Comparison of ENCODE assay signal across 23 cellular contexts in genomic region chr2:119009110-119009509, GRCh38.
"Had no signal": no experiment of that assay in that cellular context is flagged by ENCODE, and none has a peak within 500 bp of the region (broad histone marks: within the 10 kb centered on the region; RNA-seq: fewer than 3 reads in every experiment).

No MANE protein-coding gene starts in this region.

- H3K9me3 ChIP-seq: ovary, right atrium auricular region, right lobe of liver, testis, thyroid gland, transverse colon, upper lobe of right lung had no signal

- H3K4me3 ChIP-seq: hepatocyte, left ventricle myocardium inferior, lung, neural progenitor cell, ovary, right atrium auricular region, right lobe of liver, smooth muscle cell, stomach, testis, thyroid gland, transverse colon, upper lobe of right lung had no signal

- H3K36me3 ChIP-seq: left ventricle myocardium inferior, neural progenitor cell, ovary, right atrium auricular region, right lobe of liver, stomach, thyroid gland, transverse colon, upper lobe of right lung had no signal

- DNase-seq: left ventricle myocardium inferior; mesendoderm; naive B cell; natural killer cell; nephron progenitor cell; ovary; stimulated activated CD4-positive, alpha-beta T cell treated with anti-CD3 and anti-CD28 coated beads, Interleukin-2, amount 100 ng/mL, for 24 hours; stimulated activated CD4-positive, alpha-beta T cell treated with anti-CD3 and anti-CD28 coated beads, Interleukin-4, amount 100 ng/mL, for 1 hour; stimulated activated naive B cell treated with anti-CD40 and anti-IgM and Interleukin-4, amounts not matched to agents 10 μg/mL and 1 μg/mL and 100 μg/mL, for 72 hours; stimulated activated naive CD8-positive, alpha-beta T cell treated with anti-CD3 and anti-CD28 coated beads, Interleukin-15, Interleukin-2, amounts not matched to agents 100 U/mL and 50 U/mL, for 24 hours; stomach; testis; thyroid gland; transverse colon; upper lobe of right lung had no signal

- H3K9me3 Mint-ChIP-seq: mesothelial cell of epicardium, natural killer cell had no signal

- H3K4me3 Mint-ChIP-seq: mesothelial cell of epicardium; natural killer cell; nephron progenitor cell; stimulated activated naive B cell treated with anti-CD40 and anti-IgM and Interleukin-4, amounts not matched to agents 10 μg/mL and 1 μg/mL and 100 μg/mL, for 72 hours had no signal

- H3K4me1 ChIP-seq: left ventricle myocardium inferior, neural progenitor cell, right atrium auricular region, right lobe of liver, testis, thyroid gland, upper lobe of right lung had no signal

- H3K36me3 Mint-ChIP-seq: mesothelial cell of epicardium; naive B cell; natural killer cell; neural progenitor cell; stimulated activated naive B cell treated with anti-CD40 and anti-IgM and Interleukin-4, amounts not matched to agents 10 μg/mL and 1 μg/mL and 100 μg/mL, for 72 hours had no signal

- H3K27ac ChIP-seq: hepatocyte, left ventricle myocardium inferior, neural progenitor cell, ovary, right atrium auricular region, right lobe of liver, stomach, testis, thyroid gland, transverse colon, upper lobe of right lung had no signal

- H3K27me3 ChIP-seq: ovary, right atrium auricular region, right lobe of liver, testis, thyroid gland had no signal

- H3K4me1 Mint-ChIP-seq: mesothelial cell of epicardium; naive B cell; nephron progenitor cell; stimulated activated naive B cell treated with anti-CD40 and anti-IgM and Interleukin-4, amounts not matched to agents 10 μg/mL and 1 μg/mL and 100 μg/mL, for 72 hours had no signal

- H3K27ac Mint-ChIP-seq: mesothelial cell of epicardium; naive B cell; natural killer cell; nephron progenitor cell; neural progenitor cell; progenitor cell of endocrine pancreas; stimulated activated naive B cell treated with anti-CD40 and anti-IgM and Interleukin-4, amounts not matched to agents 10 μg/mL and 1 μg/mL and 100 μg/mL, for 72 hours had no signal
